In genomic region chr15:59492389-59493377, GRCh38 we compare ENCODE assay signal across 8 cellular contexts. TPM values are rescaled to one million over a fixed set of nuclear protein-coding genes. Genes with fewer than 3 reads are reported as not detected.
DNase-seq lines count a peak whose midpoint lies in the region; ATAC-seq and TF ChIP-seq lines count a peak whose summit lies in the region.

No MANE protein-coding gene starts in this region.

- H3K4me3 ChIP-seq in GM23248 (peak overlapping the region; percentile 20; the same call in 1 of the 2 replicates), coronary artery (peak overlapping the region; percentile 7), right lobe of liver (no peak overlapping the region)

- in situ Hi-C loops in GM23248 (cut with MboI) = loop anchor here (10.0 kb wide), 3 partner anchors 238 to 518 kb away; no protein-coding TSS in a partner anchor

- peak overlapping the region; percentile 38; the same call in 1 of the 2 replicates for H2AFZ ChIP-seq in GM23248

- no peaks in the 10 kb centered on the region for H4K20me1 ChIP-seq in GM23248 (ENCODE audit: insufficient read depth)

- peak; percentile 74 for ATAC-seq in activated CD4-positive, alpha-beta T cell treated with anti-CD3 and anti-CD28 coated beads for 36 hours
- ATAC-seq in right lobe of liver (peak; percentile 97 to 100 (median 98)), HG02973 (IDR thresholded peaks at IDR 0.05; ENCODE audit: unreplicated experiment) (no peak)

- no peak overlapping the region for H3K27ac Mint-ChIP-seq in activated CD4-positive, alpha-beta T cell treated with anti-CD3 and anti-CD28 coated beads for 36 hours

- no peaks in the 10 kb centered on the region for H3K9me2 ChIP-seq in GM23248 (ENCODE audit: insufficient read depth)

- no peak overlapping the region for H3K9ac ChIP-seq in GM23248

- no peaks in the 10 kb centered on the region for H3K36me3 Mint-ChIP-seq in activated CD4-positive, alpha-beta T cell treated with anti-CD3 and anti-CD28 coated beads for 36 hours (ENCODE audit: low read depth)

- CTCF ChIA-PET in activated CD4-positive, alpha-beta T cell treated with anti-CD3 and anti-CD28 coated beads for 36 hours (lab: Charles Lee) = interaction anchor here (0.6 to 4.8 kb wide), 20 partner anchors 8 to 1018 kb away, joined by 3 to 44 read pairs (median 4); no protein-coding TSS in a partner anchor

- H3K27ac ChIP-seq in GM23248 (no peak overlapping the region), coronary artery (no peak overlapping the region), right lobe of liver (no peak overlapping the region)

- H3K4me2 ChIP-seq in GM23248 (ENCODE audit: unreplicated experiment) = peak overlapping the region; percentile 58

- H3K79me2 ChIP-seq in GM23248 (ENCODE audit: insufficient read depth) = no peaks in the 10 kb centered on the region

- peak; percentile 68 for DNase-seq in AG08395 (ENCODE audit: low spot score)
- DNase-seq in GM23248 = peak; percentile 84
- peak; percentile 25 to 53 for DNase-seq in NCI-H446 (lab: John Stamatoyannopoulos, UW)
- DNase-seq in activated CD4-positive, alpha-beta T cell treated with anti-CD3 and anti-CD28 coated beads for 36 hours = peak; percentile 65
- DNase-seq in coronary artery (ENCODE audit: low spot score) = peak; percentile 76
- DNase-seq in right lobe of liver = peak in 2 of 3 donors; percentile 40 to 63
- peak; percentile 32 to 40 for DNase-seq in stimulated activated CD4-positive, alpha-beta T cell treated with anti-CD3 and anti-CD28 coated beads, Interleukin-4, amount 100 ng/mL, for 4 hours

- H3K4me3 Mint-ChIP-seq in activated CD4-positive, alpha-beta T cell treated with anti-CD3 and anti-CD28 coated beads for 36 hours = no peak overlapping the region

- POLR2A ChIA-PET in activated CD4-positive, alpha-beta T cell treated with anti-CD3 and anti-CD28 coated beads for 36 hours (lab: Charles Lee) = no interaction called here

- peaks cover 3% of the 10 kb centered on the region for H3K9me3 Mint-ChIP-seq in activated CD4-positive, alpha-beta T cell treated with anti-CD3 and anti-CD28 coated beads for 36 hours (ENCODE audit: low read depth)

- no peaks in the 10 kb centered on the region for H3K9me3 ChIP-seq in GM23248 (ENCODE audit: low read depth)
- no peaks in the 10 kb centered on the region for H3K9me3 ChIP-seq in right lobe of liver

- TF ChIP-seq CTCF in coronary artery (IDR thresholded peaks at IDR 0.05) = peak; percentile 60
- peak; percentile 82 to 86 (median 85) for TF ChIP-seq CTCF in right lobe of liver (IDR thresholded peaks at IDR 0.05)

- no peak for TF ChIP-seq POLR2A in right lobe of liver (IDR thresholded peaks at IDR 0.05)

- peaks cover 4% of the 10 kb centered on the region for H3K27me3 Mint-ChIP-seq in activated CD4-positive, alpha-beta T cell treated with anti-CD3 and anti-CD28 coated beads for 36 hours

- H3K27me3 ChIP-seq in GM23248 (replicated peaks; ENCODE audit: insufficient read depth) (no peaks in the 10 kb centered on the region), right lobe of liver (no peaks in the 10 kb centered on the region)

- H3K36me3 ChIP-seq in GM23248 (ENCODE audit: low read depth) = no peaks in the 10 kb centered on the region
- H3K36me3 ChIP-seq in right lobe of liver = no peaks in the 10 kb centered on the region

- WGBS in GM23248 (ENCODE audit: low coverage in 1 of 2, low lambda C conversion rate in 2 of 2, missing lambda C conversion rate in 2 of 2), 2 experiments = 28 to 32% methylated on average over 11 of the region's 11 CpGs
- WGBS in right lobe of liver (ENCODE audit: insufficient coverage, low coverage, low lambda C conversion rate, missing lambda C conversion rate) = 11% methylated on average over 11 of the region's 11 CpGs

- H3K4me1 Mint-ChIP-seq in activated CD4-positive, alpha-beta T cell treated with anti-CD3 and anti-CD28 coated beads for 36 hours = no peaks in the 10 kb centered on the region

- intact Hi-C loops in activated CD4-positive, alpha-beta T cell treated with anti-CD3 and anti-CD28 coated beads for 36 hours (cut with DNase I, micrococcal nuclease) = loop anchor here (1.0 to 5.0 kb wide), 8 partner anchors 245 to 1265 kb away; no protein-coding TSS in a partner anchor
- intact Hi-C loops in right lobe of liver (cut with DNase I) = loop anchor here in 1 of 2 donors (10.0 kb wide), 1 partner anchor 518 kb away; no protein-coding TSS in a partner anchor

- H3K4me1 ChIP-seq in GM23248 (ENCODE audit: insufficient read depth) (no peaks in the 10 kb centered on the region), right lobe of liver (no peaks in the 10 kb centered on the region)

- no peaks in the 10 kb centered on the region for H3F3A ChIP-seq in GM23248 (ENCODE audit: insufficient read depth)

RNA-seq across cellular contexts. Expression of gene FAM81A, which starts 54.7 kb away (rescaled TPM):
- total RNA-seq in GM23248 (2014; rRNA removed; shearing (Covaris generic)) = 0.32 and 0.51 TPM in 2 replicates
- 0.26 and 0.70 TPM in 2 replicates for polyA plus RNA-seq in GM23248 (2016; fragmentation: Nextera tagmentation; extraction: Ambion mirVana)
- under 1 TPM; 0.26 to 0.57 TPM for total RNA-seq in activated CD4-positive, alpha-beta T cell treated with anti-CD3 and anti-CD28 coated beads for 36 hours
- total RNA-seq in right lobe of liver = under 1 TPM in 1 of 6 experiments, not detected in 5; 0.18 TPM

Comparison
In these comparisons a context has a peak if more than half of its experiments do, and no peak if none do; other contexts are left out.
1. H3K4me3 ChIP-seq: peak in GM23248 (single experiment) and coronary artery (single experiment); none in right lobe of liver (0 of 3).
2. Peak in every context shown above with its lines, with median percentiles within 50 percentile points of each other: DNase-seq.